ENCODE assay signal across 22 cellular contexts in the genomic region with DNA sequence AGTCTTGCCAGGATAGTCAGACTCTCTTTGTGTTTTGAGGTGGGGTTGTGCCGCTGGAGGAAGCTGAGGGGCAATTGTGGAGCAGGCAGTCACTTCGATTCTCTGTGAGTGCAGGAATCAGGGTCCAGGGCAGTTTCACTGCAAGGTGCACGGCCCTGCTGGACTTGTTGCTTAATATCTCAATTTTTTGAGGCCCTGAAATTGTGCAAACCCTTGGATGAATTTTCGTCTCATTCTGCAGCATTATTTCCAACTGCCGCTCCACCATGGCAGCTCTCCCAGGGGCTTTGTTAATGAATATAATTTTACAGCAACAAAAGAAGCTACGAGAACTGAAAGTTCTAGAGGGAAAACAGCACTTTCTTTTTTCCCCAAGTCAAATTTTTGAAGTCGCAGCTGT.
DNase-seq lines count a peak whose midpoint lies in the region; ATAC-seq and TF ChIP-seq lines count a peak whose summit lies in the region.
"Had no signal": no experiment of that assay in that cellular context is flagged by ENCODE, and none has a peak within 500 bp of the region (broad histone marks: within the 10 kb centered on the region; RNA-seq: fewer than 3 reads in every experiment).

No MANE protein-coding gene starts in this region.

- POLR2A ChIA-PET in HEK293T (lab: Yijun Ruan, JAX): no interaction called here

- no peaks in the 10 kb centered on the region for H3K36me3 ChIP-seq in left ventricle myocardium inferior
- H3K36me3 ChIP-seq in right atrium auricular region: no peaks in the 10 kb centered on the region
- H3K36me3 ChIP-seq in gastroesophageal sphincter: no peaks in the 10 kb centered on the region
- H3K36me3 ChIP-seq in psoas muscle (ENCODE audit: insufficient read depth in 1 of 2, low read depth in 1 of 2): no peaks in the 10 kb centered on the region
- no peaks in the 10 kb centered on the region for H3K36me3 ChIP-seq in H7 (replicated peaks; ENCODE audit: control insufficient read depth, insufficient read depth, low read length)
- no peaks in the 10 kb centered on the region for H3K36me3 ChIP-seq in osteoblast (ENCODE audit: insufficient read depth, low read length)
- H3K36me3 ChIP-seq: BE2C, colonic mucosa, pancreas had no signal

- 62 to 66% methylated on average over 6 to 7 of the region's 7 CpGs for WGBS in gastroesophageal sphincter (ENCODE audit: low coverage in 1 of 2), 2 donors
- 41 to 76% (median 55%) methylated on average over 7 of the region's 7 CpGs for WGBS in psoas muscle, 3 donors

- no peak overlapping the region for H3K4me3 ChIP-seq in left ventricle myocardium inferior
- no peak overlapping the region for H3K4me3 ChIP-seq in right atrium auricular region
- peak overlapping the region in 1 of 2 donors; percentile 11 for H3K4me3 ChIP-seq in gastroesophageal sphincter
- peak overlapping the region; percentile 8 for H3K4me3 ChIP-seq in psoas muscle
- no peak overlapping the region for H3K4me3 ChIP-seq in H7 (ENCODE audit: insufficient read depth, low read depth, low read length)
- no peak overlapping the region for H3K4me3 ChIP-seq in osteoblast (ENCODE audit: insufficient read depth, low read length)
- H3K4me3 ChIP-seq: colonic mucosa, pancreas had no signal

- no peaks in the 10 kb centered on the region for H4K20me1 ChIP-seq in osteoblast (ENCODE audit: insufficient read depth, low read length)

- H3K9me3 ChIP-seq in left ventricle myocardium inferior (replicated peaks) (no peaks in the 10 kb centered on the region), right atrium auricular region (no peaks in the 10 kb centered on the region), gastroesophageal sphincter (no peaks in the 10 kb centered on the region), psoas muscle (no peaks in the 10 kb centered on the region), osteoblast (ENCODE audit: low read depth, low read length) (no peaks in the 10 kb centered on the region)
- H3K9me3 ChIP-seq: BE2C, Caco-2, colonic mucosa, pancreas had no signal

- CTCF ChIA-PET in HEK293T (lab: Yijun Ruan, JAX): interaction anchor here (0.6 to 0.7 kb wide), 2 partner anchors 77 to 236 kb away, joined by 3 read pairs; no protein-coding TSS in a partner anchor

- H3K4me1 ChIP-seq in left ventricle myocardium inferior (peaks cover 36% of the 10 kb centered on the region), right atrium auricular region (peaks cover 0 to 29% of the 10 kb centered on the region in 2 donors), gastroesophageal sphincter (peaks cover 0 to 32% (median 6%) of the 10 kb centered on the region in 3 donors), psoas muscle (peaks cover 19% of the 10 kb centered on the region), osteoblast (ENCODE audit: insufficient read depth, low read length) (no peaks in the 10 kb centered on the region)
- H3K4me1 ChIP-seq: BE2C, colonic mucosa, pancreas had no signal

- TF ChIP-seq CTCF in left ventricle myocardium inferior (IDR thresholded peaks at IDR 0.05; ENCODE audit: borderline replicate concordance): no peak
- TF ChIP-seq CTCF in right atrium auricular region (IDR thresholded peaks at IDR 0.05): no peak
- no peak for TF ChIP-seq CTCF in gastroesophageal sphincter (IDR thresholded peaks at IDR 0.05)
- TF ChIP-seq CTCF in psoas muscle (IDR thresholded peaks at IDR 0.05): no peak
- no peak for TF ChIP-seq CTCF in osteoblast (IDR thresholded peaks at IDR 0.05; ENCODE audit: extremely low read depth, low read depth, low read length)

- ATAC-seq in gastroesophageal sphincter (peak; percentile 39), psoas muscle (no peak)

- no peak for TF ChIP-seq POLR2A in gastroesophageal sphincter (IDR thresholded peaks at IDR 0.05)

- no peaks in the 10 kb centered on the region for H3K79me2 ChIP-seq in osteoblast (ENCODE audit: insufficient read depth, low read length)

- DNase-seq in left ventricle myocardium inferior (no peak), right atrium auricular region (ENCODE audit: low spot score) (no peak), psoas muscle (peak; percentile 37 to 69), H7 (no peak), osteoblast (ENCODE audit: insufficient read length, low spot score, missing footprints) (no peak), HEK293T (ENCODE audit: extremely low spot score) (no peak)
- DNase-seq in activated T-cell treated with anti-CD3 and anti-CD28 coated beads, Interleukin-2, amount 50 U/mL, for 1 hour: no peak
- DNase-seq: activated CD4-positive, CD25-positive, alpha-beta regulatory T cell treated with anti-CD3 and anti-CD28 coated beads, Interleukin-2, amount 50 U/mL, for 72 hours; activated naive CD4-positive, alpha-beta T cell treated with anti-CD3 and anti-CD28 coated beads, Interleukin-2, amount 10 ng/mL, durations not matched to agents 7 days and 5 days; activated T-cell treated with anti-CD3 and anti-CD28 coated beads, Interleukin-2, amount 50 U/mL, for 48 hours; BE2C; Caco-2; colonic mucosa; endodermal cell; naive B cell; NCI-H1105 treated with DMSO at 0.1 percent for 48 hours; NCI-H446 treated with DMSO at 0.1 percent for 48 hours; NK-92 treated with Interleukin-12 subunit alpha and Interleukin-12 subunit beta, amount 100 ng/mL, for 24 hours; pancreas; RPMI8226; stimulated activated naive CD4-positive, alpha-beta T cell treated with Interleukin-2 at 50 U/mL for 16 hours had no signal

- no peak for TF ChIP-seq EP300 in gastroesophageal sphincter (IDR thresholded peaks at IDR 0.05)

- H2AFZ ChIP-seq in osteoblast (ENCODE audit: low read length): no peak overlapping the region

- H3K4me2 ChIP-seq in osteoblast (ENCODE audit: insufficient read depth, low read length): no peak overlapping the region

- H3K27ac ChIP-seq in left ventricle myocardium inferior (replicated peaks): peak overlapping the region; percentile 50
- H3K27ac ChIP-seq in right atrium auricular region: no peak overlapping the region
- H3K27ac ChIP-seq in gastroesophageal sphincter: peak overlapping the region in 2 of 4 donors; percentile 56 to 59
- peak overlapping the region; percentile 41 for H3K27ac ChIP-seq in psoas muscle
- H3K27ac ChIP-seq in osteoblast (ENCODE audit: low read depth, low read length): no peak overlapping the region
- H3K27ac ChIP-seq: colonic mucosa, pancreas had no signal

- H3K27me3 ChIP-seq in left ventricle myocardium inferior (ENCODE audit: low read depth): no peaks in the 10 kb centered on the region
- no peaks in the 10 kb centered on the region for H3K27me3 ChIP-seq in right atrium auricular region
- peaks cover 9% of the 10 kb centered on the region for H3K27me3 ChIP-seq in gastroesophageal sphincter
- no peaks in the 10 kb centered on the region for H3K27me3 ChIP-seq in psoas muscle (ENCODE audit: insufficient read depth in 3 of 3, low read length in 2 of 3)
- no peaks in the 10 kb centered on the region for H3K27me3 ChIP-seq in H7 (ENCODE audit: control insufficient read depth, insufficient read depth, low read length)
- no peaks in the 10 kb centered on the region for H3K27me3 ChIP-seq in osteoblast (ENCODE audit: insufficient read depth, low read length)
- H3K27me3 ChIP-seq: BE2C, colonic mucosa, pancreas had no signal

- intact Hi-C loops in left ventricle myocardium inferior (cut with micrococcal nuclease): no loop called here
- intact Hi-C loops in psoas muscle (cut with DNase I): loop anchor here in 1 of 2 donors (10.0 kb wide), 1 partner anchor 132 kb away; no protein-coding TSS in a partner anchor

TF ChIP-seq in HEK293T, 16 proteins besides CTCF, POLR2A, EP300 and RAD21:
- TF ChIP-seq ELF4 (IDR thresholded peaks at IDR 0.05) (no peak), LEF1 (IDR thresholded peaks at IDR 0.05; ENCODE audit: borderline replicate concordance) (no peak), L3MBTL2 (conservative IDR thresholded peaks at IDR 0.05) (no peak), HDGF (IDR thresholded peaks at IDR 0.05; ENCODE audit: borderline replicate concordance) (no peak), FOXK2 (IDR thresholded peaks at IDR 0.05) (no peak), SP1 (IDR thresholded peaks at IDR 0.05) (no peak), CTBP1 (IDR thresholded peaks at IDR 0.05; ENCODE audit: borderline replicate concordance) (no peak), BHLHE40 (IDR thresholded peaks at IDR 0.05; ENCODE audit: borderline replicate concordance) (no peak), NFRKB (IDR thresholded peaks at IDR 0.05) (no peak), FOXM1 (IDR thresholded peaks at IDR 0.05; ENCODE audit: borderline replicate concordance) (no peak)

Comparison
In these comparisons a context has a peak if more than half of its experiments do, and no peak if none do; other contexts are left out.
1. H3K27ac ChIP-seq: peak in left ventricle myocardium inferior (single experiment) and psoas muscle (single experiment); none in right atrium auricular region (0 of 2) and osteoblast (single experiment).
2. DNase-seq: peak in psoas muscle (2 of 2); none in left ventricle myocardium inferior (single experiment), right atrium auricular region (single experiment), H7 (single experiment), osteoblast (single experiment), HEK293T (single experiment) and activated T-cell treated with anti-CD3 and anti-CD28 coated beads, Interleukin-2, amount 50 U/mL, for 1 hour (single experiment).